Comparison of ENCODE assay signal across 8 cellular contexts in the genomic region with DNA sequence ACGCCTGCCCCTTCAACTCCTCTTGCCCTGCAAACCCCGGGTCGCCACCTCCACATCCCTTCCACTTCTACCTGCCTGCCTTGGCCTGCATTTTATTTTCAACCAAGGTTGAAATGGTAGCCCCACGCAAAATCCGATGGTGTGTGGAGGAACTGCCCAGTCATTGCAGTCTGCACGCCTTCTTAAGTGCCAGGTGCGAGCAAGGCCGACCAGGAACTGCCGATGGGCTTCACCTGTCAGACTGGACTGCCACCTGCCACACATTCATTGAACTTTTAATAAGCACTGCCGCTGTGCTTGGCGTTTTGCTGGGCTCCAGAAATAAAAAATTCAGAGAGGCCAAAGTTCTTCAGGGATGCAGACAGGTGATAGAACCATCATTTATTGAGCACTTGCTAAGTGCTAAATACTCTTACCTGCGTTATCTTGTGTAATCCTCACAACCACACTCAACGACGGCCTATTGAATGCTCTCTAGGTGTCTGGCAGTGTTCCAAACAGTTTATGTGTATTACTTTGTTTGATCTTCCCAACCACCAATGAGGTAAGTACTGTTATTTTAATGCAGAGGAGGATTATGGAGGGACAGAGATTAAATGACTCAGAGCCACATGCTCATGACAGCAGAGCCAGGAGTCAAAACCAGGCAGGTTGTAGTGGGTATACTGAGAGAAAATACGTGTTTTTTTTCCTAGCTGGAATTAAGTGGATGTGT. TPM values are rescaled to one million over a fixed set of nuclear protein-coding genes. Genes with fewer than 3 reads are reported as not detected.
DNase-seq lines count a peak whose midpoint lies in the region; ATAC-seq and TF ChIP-seq lines count a peak whose summit lies in the region.

No MANE protein-coding gene starts in this region.

- no peak for TF ChIP-seq POLR2A in erythroblast (IDR thresholded peaks at IDR 0.05; ENCODE audit: low read length)

- H2AFZ ChIP-seq in osteoblast (ENCODE audit: low read length): peak overlapping the region; percentile 52

- H3K9me3 ChIP-seq in osteoblast (ENCODE audit: low read depth, low read length): no peaks in the 10 kb centered on the region

- CTCF ChIA-PET in AG04449 (lab: Yijun Ruan, JAX): no interaction called here

- no peaks in the 10 kb centered on the region for H4K20me1 ChIP-seq in osteoblast (ENCODE audit: insufficient read depth, low read length)

- no peaks in the 10 kb centered on the region for H3K79me2 ChIP-seq in osteoblast (ENCODE audit: insufficient read depth, low read length)

- TF ChIP-seq CTCF in AG04449 (IDR thresholded peaks at IDR 0.05; ENCODE audit: insufficient read depth, low read length, missing control alignments): no peak
- TF ChIP-seq CTCF in osteoblast (IDR thresholded peaks at IDR 0.05; ENCODE audit: extremely low read depth, low read depth, low read length): no peak

- peak overlapping the region; percentile 39 for H3K4me3 ChIP-seq in AG04449 (ENCODE audit: low read depth, low read length)
- H3K4me3 ChIP-seq in osteoblast (ENCODE audit: insufficient read depth, low read length): peak overlapping the region; percentile 58

- no peak overlapping the region for H3K27ac ChIP-seq in osteoblast (ENCODE audit: low read depth, low read length)

- ATAC-seq in HG02571 (IDR thresholded peaks at IDR 0.05; ENCODE audit: unreplicated experiment): no peak

- no peaks in the 10 kb centered on the region for H3K36me3 ChIP-seq in osteoblast (ENCODE audit: insufficient read depth, low read length)

- H3K27me3 ChIP-seq in osteoblast (ENCODE audit: insufficient read depth, low read length): no peaks in the 10 kb centered on the region

- no peak for DNase-seq in AG04449 (ENCODE audit: low read depth, low spot score)
- DNase-seq in NCI-H128 (lab: John Stamatoyannopoulos, UW; ENCODE audit: unreplicated experiment): peak; percentile 71
- DNase-seq in activated CD4-positive, alpha-beta T cell treated with anti-CD3 and anti-CD28 coated beads, Interleukin-2, amount 50 U/mL, for 1 hour: peak; percentile 2
- peak; percentile 30 to 40 for DNase-seq in erythroblast (lab: John Stamatoyannopoulos, UW)
- DNase-seq in osteoblast (ENCODE audit: insufficient read length, low spot score, missing footprints): no peak
- DNase-seq in middle frontal gyrus (ENCODE audit: extremely low spot score, low spot score): no peak
- no peak for DNase-seq in iPS-NIHi11 (ENCODE audit: low spot score)

- peak overlapping the region; percentile 65 for H3K4me2 ChIP-seq in osteoblast (ENCODE audit: insufficient read depth, low read length)

- POLR2A ChIA-PET in AG04449 (lab: Yijun Ruan, JAX): no interaction called here

- H3K4me1 ChIP-seq in osteoblast (ENCODE audit: insufficient read depth, low read length): peaks cover 4% of the 10 kb centered on the region

RNA-seq across cellular contexts. Expression of a gene that starts 36.2 kb away (rescaled TPM):
- total RNA-seq in osteoblast: 5.1 and 6.8 TPM in 2 replicates

Comparison
In these comparisons a context has a peak if more than half of its experiments do, and no peak if none do; other contexts are left out.
1. DNase-seq: peak in NCI-H128 (single experiment), activated CD4-positive, alpha-beta T cell treated with anti-CD3 and anti-CD28 coated beads, Interleukin-2, amount 50 U/mL, for 1 hour (single experiment) and erythroblast (2 of 2); none in AG04449 (single experiment), osteoblast (single experiment), middle frontal gyrus (single experiment) and iPS-NIHi11 (single experiment).